Comparison of ENCODE assay signal across 11 cellular contexts in the genomic region with DNA sequence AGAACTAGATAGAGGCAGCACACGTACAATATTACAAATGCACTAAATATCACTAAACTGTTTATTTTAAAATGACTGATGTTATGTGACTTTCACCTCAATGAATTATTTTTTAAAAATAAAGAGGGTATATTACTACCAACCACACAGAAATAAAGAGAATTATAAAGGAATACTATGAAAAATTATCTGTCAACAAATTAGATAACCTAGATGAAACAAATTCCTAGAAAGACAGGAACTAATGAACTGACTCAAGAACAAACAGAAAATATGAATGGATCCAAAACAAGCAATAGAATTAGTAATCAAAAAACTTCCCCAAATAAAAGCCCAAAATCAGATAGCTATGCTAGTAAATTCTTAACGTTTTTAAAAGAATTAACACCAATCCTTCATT. TPM values are rescaled to one million over a fixed set of nuclear protein-coding genes. Genes with fewer than 3 reads are reported as not detected.
"Had no signal": no experiment of that assay in that cellular context is flagged by ENCODE, and none has a peak within 500 bp of the region (broad histone marks: within the 10 kb centered on the region; RNA-seq: fewer than 3 reads in every experiment).

No MANE protein-coding gene starts in this region.

- H3K4me3 ChIP-seq: GM23248, GM23338, HAP-1 had no signal

- DNase-seq: GM23248, GOT3, H7, H9, HCEC 1CT, HFFc6 had no signal

- H3K9ac ChIP-seq: GM23248 had no signal

- H3K9me3 ChIP-seq: HAP-1 had no signal

- FAIRE-seq: H1, H54 had no signal

- H2AFZ ChIP-seq: GM23248, GM23338 had no signal

- ATAC-seq: GM23338, HCT116 had no signal

- H3K4me1 ChIP-seq: HAP-1 had no signal

- H3K4me2 ChIP-seq: GM23338 had no signal

- H3K27ac ChIP-seq: GM23248 had no signal

RNA-seq across cellular contexts. Expression of gene ZNF280A, which starts 21.8 kb away (rescaled TPM):
- total RNA-seq: GM23248, GM23338 had no signal
- polyA plus RNA-seq: GM23248, GM23338 had no signal
